8 cellular contexts compared by ENCODE assay signal in the genomic region with DNA sequence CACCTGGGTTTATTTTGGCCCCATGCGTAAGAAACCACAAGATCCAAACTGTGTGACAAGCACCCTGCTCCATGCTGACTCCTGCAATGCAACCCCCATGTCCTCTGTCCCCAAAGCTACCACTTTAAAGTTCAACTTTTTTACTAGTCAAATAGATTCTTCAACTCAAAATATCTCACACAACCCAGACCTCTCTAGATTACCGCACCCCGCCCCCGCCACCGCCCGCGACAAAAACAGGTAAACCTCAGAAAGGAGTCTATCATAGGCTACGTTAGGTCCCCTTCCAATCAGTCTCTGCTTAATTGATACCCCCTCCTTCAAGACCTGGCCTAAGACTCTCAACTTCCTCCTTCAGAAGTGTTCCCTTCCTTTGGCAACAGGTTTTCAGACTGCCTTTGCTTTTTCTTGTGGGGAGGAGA. TPM values are rescaled to one million over a fixed set of nuclear protein-coding genes. Genes with fewer than 3 reads are reported as not detected.
DNase-seq lines count a peak whose midpoint lies in the region; ATAC-seq, FAIRE-seq and TF ChIP-seq lines count a peak whose summit lies in the region.

No MANE protein-coding gene starts in this region.

- no peak overlapping the region for H2BK120ac ChIP-seq in H1 (replicated peaks; ENCODE audit: low read depth, low read length)

- no peak overlapping the region for H2BK15ac ChIP-seq in H1 (ENCODE audit: low read length)

- DNase-seq in activated CD4-positive, alpha-beta memory T cell treated with anti-CD3 and anti-CD28 coated beads for 36 hours, result peak; percentile 89
- DNase-seq in H1 (ENCODE audit: low read depth in 1 of 2, low spot score in 2 of 2), result peak in 1 of 2 experiments; percentile 39
- DNase-seq in HPDE6-E6E7 (ENCODE audit: extremely low spot score), result no peak

- H3K4me3 ChIP-seq in HUES6 (ENCODE audit: low read depth, low read length) (peak overlapping the region; percentile 96), H1 (ENCODE audit: extremely low read depth in 1 of 4, insufficient read depth in 2 of 4, low read depth in 3 of 4, low read length in 4 of 4) (peak overlapping the region; percentile 79 to 99 (median 94)), neuron (ENCODE audit: low read length) (peak overlapping the region; percentile 99)

- H3K36me3 Mint-ChIP-seq in activated CD4-positive, alpha-beta memory T cell treated with anti-CD3 and anti-CD28 coated beads for 36 hours, result peaks cover 71% of the 10 kb centered on the region

- no peak for FAIRE-seq in H1 (lab: Jason Lieb, UNC)

- H3K79me2 ChIP-seq in H1 (ENCODE audit: control insufficient read depth in 1 of 2, insufficient read depth in 2 of 2, low read length in 2 of 2), result peaks cover 26 to 55% of the 10 kb centered on the region in 2 experiments

- H3K27ac ChIP-seq in HUES6 (ENCODE audit: low read depth, low read length), result no peak overlapping the region
- H3K27ac ChIP-seq in H1 (ENCODE audit: low read depth, low read length), result no peak overlapping the region

- H2BK5ac ChIP-seq in H1 (ENCODE audit: low read depth, low read length), result no peak overlapping the region; the same call in 1 of the 2 replicates

- peaks cover 20% of the 10 kb centered on the region; the same call in 1 of the 2 replicates for H3K4me1 ChIP-seq in HUES6 (ENCODE audit: control insufficient read depth, insufficient read depth, low read length)
- peaks cover 0 to 22% (median 12%) of the 10 kb centered on the region in 4 experiments; a peak in 6 of 7 replicates for H3K4me1 ChIP-seq in H1 (replicated peaks in 1 of 4; ENCODE audit: control insufficient read depth in 3 of 4, insufficient read depth in 4 of 4, low read length in 3 of 4)
- H3K4me1 ChIP-seq in neuron (ENCODE audit: insufficient read depth, low read length), result peaks cover 32% of the 10 kb centered on the region

- H3K23me2 ChIP-seq in H1 (ENCODE audit: low read depth, low read length), result peaks cover 16% of the 10 kb centered on the region; the same call in 1 of the 2 replicates

- H2BK12ac ChIP-seq in H1 (ENCODE audit: low read depth, low read length), result no peak overlapping the region

- no peak overlapping the region for H3K14ac ChIP-seq in H1 (ENCODE audit: insufficient read length)

- CTCF ChIA-PET in activated CD4-positive, alpha-beta memory T cell treated with anti-CD3 and anti-CD28 coated beads for 36 hours (lab: Charles Lee), result interaction anchor here (0.7 to 11.0 kb wide), 13 partner anchors 10 to 857 kb away, joined by 3 to 218 read pairs (median 13); no protein-coding TSS in a partner anchor
- CTCF ChIA-PET in H1 (lab: Charles Lee; ENCODE audit: partially characterized antibody), result interaction anchor here (0.7 to 5.9 kb wide), 13 partner anchors 10 to 857 kb away, joined by 3 to 60 read pairs (median 5); no protein-coding TSS in a partner anchor

- peak overlapping the region; percentile 99 for H3K27ac Mint-ChIP-seq in activated CD4-positive, alpha-beta memory T cell treated with anti-CD3 and anti-CD28 coated beads for 36 hours

- 37% methylated on average over 8 of the region's 8 CpGs; no CpG with 5 or more reads in 1 of the 2 experiments for WGBS in H1 (ENCODE audit: extremely low coverage in 1 of 2, insufficient coverage in 1 of 2, insufficient read length in 1 of 2, insufficient replicate concordance in 2 of 2, low coverage in 1 of 2, low lambda C conversion rate in 2 of 2, missing lambda C conversion rate in 1 of 2), 2 experiments

- no peak overlapping the region for H4K5ac ChIP-seq in H1 (ENCODE audit: insufficient read length, low read depth, low read length)

- no peak for TF ChIP-seq RAD21 in H1 (IDR thresholded peaks at IDR 0.05 in 1 of 2, conservative IDR thresholded peaks at IDR 0.05 in 1 of 2; ENCODE audit: low read depth in 2 of 2, low read length in 2 of 2)

- no peaks in the 10 kb centered on the region for H3K27me3 Mint-ChIP-seq in activated CD4-positive, alpha-beta memory T cell treated with anti-CD3 and anti-CD28 coated beads for 36 hours

- H2AFZ ChIP-seq in H1 (ENCODE audit: low read length), result no peak overlapping the region
- H2AFZ ChIP-seq in neuron (ENCODE audit: low read depth, low read length), result no peak overlapping the region

- intact Hi-C loops in activated CD4-positive, alpha-beta memory T cell treated with anti-CD3 and anti-CD28 coated beads for 36 hours (cut with micrococcal nuclease), result loop anchor here (1.0 to 10.0 kb wide), 6 partner anchors 8 to 1426 kb away; partner anchors contain the start of genes EIF2S1 and SUSD6

- H3K4me2 ChIP-seq in H1 (ENCODE audit: insufficient read depth in 1 of 2, low read depth in 2 of 2, low read length in 2 of 2), result peak overlapping the region; percentile 84 to 97

- TF ChIP-seq CTCF in H1 (IDR thresholded peaks at IDR 0.05; ENCODE audit: control extremely low read depth in 1 of 3, insufficient read depth in 1 of 3, low read depth in 1 of 3, low read length in 3 of 3), result no peak

- peaks cover 42% of the 10 kb centered on the region for H3K4me1 Mint-ChIP-seq in activated CD4-positive, alpha-beta memory T cell treated with anti-CD3 and anti-CD28 coated beads for 36 hours (ENCODE audit: low read depth)

- H3K9me3 ChIP-seq in HUES6 (ENCODE audit: control insufficient read depth, insufficient read depth, low read depth, low read length), result no peaks in the 10 kb centered on the region
- no peaks in the 10 kb centered on the region for H3K9me3 ChIP-seq in H1 (ENCODE audit: insufficient read depth in 2 of 2, low read depth in 1 of 2, low read length in 1 of 2)
- H3K9me3 ChIP-seq in neuron (ENCODE audit: low read length), result no peaks in the 10 kb centered on the region

- ATAC-seq in GM19463 (IDR thresholded peaks at IDR 0.05; ENCODE audit: unreplicated experiment) (no peak), GM18870 (IDR thresholded peaks at IDR 0.05; ENCODE audit: unreplicated experiment) (no peak), HG03139 (IDR thresholded peaks at IDR 0.05; ENCODE audit: unreplicated experiment) (no peak)

- H4K8ac ChIP-seq in H1 (ENCODE audit: extremely low read depth, insufficient read depth, low read length), result no peak overlapping the region

- no peak for TF ChIP-seq EP300 in H1 (IDR thresholded peaks at IDR 0.05; ENCODE audit: borderline replicate concordance in 1 of 2, low read depth in 2 of 2, low read length in 2 of 2)

- no peak overlapping the region for H3K23ac ChIP-seq in H1 (ENCODE audit: insufficient read length)

- H3K36me3 ChIP-seq in HUES6 (ENCODE audit: control insufficient read depth, insufficient read depth, low read length), result peaks cover 55% of the 10 kb centered on the region
- H3K36me3 ChIP-seq in H1 (ENCODE audit: control insufficient read depth in 2 of 4, insufficient read depth in 4 of 4, low read length in 3 of 4), result peaks cover 18 to 38% (median 28%) of the 10 kb centered on the region in 4 experiments
- peaks cover 43% of the 10 kb centered on the region for H3K36me3 ChIP-seq in neuron (ENCODE audit: insufficient read depth, low read length)

- H3K18ac ChIP-seq in H1 (ENCODE audit: extremely low read depth, low read length), result no peak overlapping the region

- peak overlapping the region; percentile 89 for H3K4me3 Mint-ChIP-seq in activated CD4-positive, alpha-beta memory T cell treated with anti-CD3 and anti-CD28 coated beads for 36 hours

- H3K9ac ChIP-seq in HUES6 (ENCODE audit: low read length) (peak overlapping the region; percentile 98), H1 (replicated peaks in 1 of 4; ENCODE audit: extremely low read depth in 1 of 4, low read depth in 3 of 4, low read length in 3 of 4) (peak overlapping the region in 3 of 4 experiments; percentile 38 to 97 (median 97); a peak in 5 of 7 replicates)

- peaks cover 31% of the 10 kb centered on the region in 2 experiments for H4K20me1 ChIP-seq in H1 (replicated peaks in 1 of 2; ENCODE audit: control insufficient read depth in 1 of 2, insufficient read depth in 2 of 2, low read length in 2 of 2)

- peaks cover 9% of the 10 kb centered on the region; the same call in 1 of the 2 replicates for H3K79me1 ChIP-seq in H1 (ENCODE audit: low read depth, low read length)

- no peak overlapping the region for H3K56ac ChIP-seq in H1 (replicated peaks; ENCODE audit: insufficient read length, low read depth, low read length)

- H2BK20ac ChIP-seq in H1 (ENCODE audit: low read length), result no peak overlapping the region

- POLR2A ChIA-PET in activated CD4-positive, alpha-beta memory T cell treated with anti-CD3 and anti-CD28 coated beads for 36 hours (lab: Charles Lee), result interaction anchor here (0.6 to 7.1 kb wide), 10 partner anchors 9 to 505 kb away, joined by 3 to 163 read pairs (median 6); no protein-coding TSS in a partner anchor
- POLR2A ChIA-PET in H1 (lab: Charles Lee; ENCODE audit: partially characterized antibody), result interaction anchor here (0.6 to 9.6 kb wide), 13 partner anchors 15 to 422 kb away, joined by 3 to 222 read pairs (median 4); no protein-coding TSS in a partner anchor

- no peak overlapping the region for H4K91ac ChIP-seq in H1 (replicated peaks; ENCODE audit: insufficient read length, low read length)

- H3K4ac ChIP-seq in H1 (replicated peaks; ENCODE audit: insufficient read length, low read depth, low read length), result no peak overlapping the region

- no peaks in the 10 kb centered on the region for H3K9me3 Mint-ChIP-seq in activated CD4-positive, alpha-beta memory T cell treated with anti-CD3 and anti-CD28 coated beads for 36 hours

- no peak overlapping the region for H2AK5ac ChIP-seq in H1 (ENCODE audit: low read depth, low read length)

- peak in 1 of 2 experiments; percentile 13; a peak in 2 of 3 replicates for TF ChIP-seq POLR2A in H1 (IDR thresholded peaks at IDR 0.05; ENCODE audit: control extremely low read depth in 1 of 2, low read depth in 2 of 2, low read length in 2 of 2)

- no peaks in the 10 kb centered on the region for H3K27me3 ChIP-seq in HUES6 (ENCODE audit: control insufficient read depth, insufficient read depth, low read length)
- H3K27me3 ChIP-seq in H1 (replicated peaks in 1 of 4; ENCODE audit: control insufficient read depth in 3 of 4, extremely low read depth in 1 of 4, insufficient read depth in 3 of 4, low read length in 3 of 4), result no peaks in the 10 kb centered on the region
- H3K27me3 ChIP-seq in neuron (ENCODE audit: insufficient read depth, low read length), result no peaks in the 10 kb centered on the region

RNA-seq across cellular contexts. Expression of gene ZFP36L1, which starts 2.2 kb away (rescaled TPM):
- 100 to 1,000 TPM; 103 to 107 TPM for total RNA-seq in activated CD4-positive, alpha-beta memory T cell treated with anti-CD3 and anti-CD28 coated beads for 36 hours
- 132 TPM in 2 replicates for total RNA-seq in H1 (2021; fragmentation: NEBNext Ultra II Directional; extraction: Animal tissue kit (Norgen Biotek cat#: 25700))
- 80.4 and 136 TPM in 2 replicates for polyA plus RNA-seq in H1 (2011; rRNA removed)
- polyA plus RNA-seq in H1 (2011; cell fraction: cytosol; rRNA removed), result 61.9 TPM
- polyA plus RNA-seq in H1 (2011; cell fraction: nucleus; rRNA removed), result 90.3 TPM
- polyA plus RNA-seq in H1 (2012, experiment 1 of 2), result 89.6 to 126 TPM (median 117 TPM) in 4 replicates
- 56.1 TPM for polyA plus RNA-seq in H1 (2012, experiment 2 of 2)
- polyA plus RNA-seq in H1 (2013, experiment 1 of 2), result 127 TPM
- polyA plus RNA-seq in H1 (2013, experiment 2 of 2), result 135 TPM
- polyA minus RNA-seq in H1 (2011; rRNA and poly(A)+ RNA removed), result 19.5 and 20.6 TPM in 2 replicates
- polyA minus RNA-seq in H1 (2011; cell fraction: cytosol; rRNA and poly(A)+ RNA removed), result 132 TPM
- polyA minus RNA-seq in H1 (2011; cell fraction: nucleus; rRNA and poly(A)+ RNA removed), result 67.3 TPM
